Comparison of ENCODE assay signal across 19 cellular contexts in the genomic region with DNA sequence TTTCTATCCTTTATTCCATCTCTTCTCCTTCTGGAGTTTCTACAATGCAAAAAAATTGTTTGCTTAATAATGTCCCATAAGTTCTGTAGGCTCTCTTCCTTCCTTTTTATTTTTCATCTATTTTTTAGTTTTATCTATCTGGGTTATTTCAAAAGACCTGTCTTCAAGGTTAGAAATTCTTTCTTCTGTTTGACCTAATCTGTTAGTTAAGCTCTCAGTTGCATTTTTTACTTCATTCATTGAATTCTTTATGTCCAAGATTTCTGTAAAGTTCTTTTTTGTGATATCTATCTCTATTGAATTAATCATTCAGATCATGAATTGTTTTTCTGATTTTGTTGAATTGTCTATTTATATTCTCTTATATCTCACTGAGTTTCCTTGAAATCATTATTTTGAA.
A peak's percentile ranks its signal among the peaks of the same experiment; 100 is the strongest.
DNase-seq lines count a peak whose midpoint lies in the region; TF ChIP-seq lines count a peak whose summit lies in the region.
"Had no signal": no experiment of that assay in that cellular context is flagged by ENCODE, and none has a peak within 500 bp of the region (broad histone marks: within the 10 kb centered on the region; RNA-seq: fewer than 3 reads in every experiment).

No MANE protein-coding gene starts in this region.

- H3K27me3 Mint-ChIP-seq in activated naive CD4-positive, alpha-beta T cell treated with anti-CD3 and anti-CD28 coated beads for 36 hours (ENCODE audit: low read depth) = peaks cover 14% of the 10 kb centered on the region

- peaks cover 19% of the 10 kb centered on the region for H3K9me3 Mint-ChIP-seq in activated naive CD4-positive, alpha-beta T cell treated with anti-CD3 and anti-CD28 coated beads for 36 hours

- no peaks in the 10 kb centered on the region for H3K79me2 ChIP-seq in Karpas-422 (ENCODE audit: low read length)

- H3K4me3 ChIP-seq in HEK293 (ENCODE audit: low read depth, low read length) (no peak overlapping the region), Karpas-422 (ENCODE audit: low read length) (no peak overlapping the region)
- H3K4me3 ChIP-seq: A549; BLaER1 treated with 17β-estradiol and CSF1 and Interleukin-3, amounts not matched to agents 10 nM and 100 nM; GM12878 had no signal

- no peaks in the 10 kb centered on the region for H4K20me1 ChIP-seq in Karpas-422 (ENCODE audit: insufficient read depth, low read depth, low read length)
- H4K20me1 ChIP-seq: BLaER1 treated with 17β-estradiol and CSF1 and Interleukin-3, amounts not matched to agents 10 nM and 100 nM had no signal

- H3K4me1 Mint-ChIP-seq in activated naive CD4-positive, alpha-beta T cell treated with anti-CD3 and anti-CD28 coated beads for 36 hours (ENCODE audit: low read depth) = no peaks in the 10 kb centered on the region
- H3K4me1 Mint-ChIP-seq: B cell had no signal

- H3K27ac Mint-ChIP-seq in activated naive CD4-positive, alpha-beta T cell treated with anti-CD3 and anti-CD28 coated beads for 36 hours = peak overlapping the region; percentile 25
- H3K27ac Mint-ChIP-seq: B cell; CD4-positive, alpha-beta T cell; CD8-positive, alpha-beta T cell had no signal

- POLR2A ChIA-PET in HEK293 (lab: Yijun Ruan, JAX) = no interaction called here

- H3K4me1 ChIP-seq in HEK293 (ENCODE audit: control insufficient read depth, insufficient read depth, low read length) = no peaks in the 10 kb centered on the region
- H3K4me1 ChIP-seq in Karpas-422 (ENCODE audit: low read length) = no peaks in the 10 kb centered on the region
- H3K4me1 ChIP-seq: A549; BLaER1 treated with 17β-estradiol and CSF1 and Interleukin-3, amounts not matched to agents 10 nM and 100 nM; Caco-2 had no signal

- peaks cover 3% of the 10 kb centered on the region; the same call in 1 of the 2 replicates for H3K27me3 ChIP-seq in Karpas-422 (ENCODE audit: low read length)
- H3K27me3 ChIP-seq: BLaER1 treated with 17β-estradiol and CSF1 and Interleukin-3, amounts not matched to agents 10 nM and 100 nM had no signal

- no peak overlapping the region for H3K27ac ChIP-seq in HEK293 (ENCODE audit: extremely low read depth, low read depth, low read length)
- no peak overlapping the region for H3K27ac ChIP-seq in Karpas-422 (ENCODE audit: low read length)
- H3K27ac ChIP-seq: 22Rv1; A549; BLaER1 treated with 17β-estradiol and CSF1 and Interleukin-3, amounts not matched to agents 10 nM and 100 nM; C4-2B had no signal

- no peak overlapping the region for H3K4me3 Mint-ChIP-seq in activated naive CD4-positive, alpha-beta T cell treated with anti-CD3 and anti-CD28 coated beads for 36 hours
- H3K4me3 Mint-ChIP-seq: B cell; CD4-positive, alpha-beta T cell; CD8-positive, alpha-beta T cell had no signal

- no peaks in the 10 kb centered on the region for H3K36me3 ChIP-seq in HEK293 (ENCODE audit: control insufficient read depth in 2 of 2, insufficient read depth in 1 of 2, low read length in 2 of 2)
- H3K36me3 ChIP-seq in Karpas-422 (ENCODE audit: insufficient read depth, low read length) = no peaks in the 10 kb centered on the region
- H3K36me3 ChIP-seq: BLaER1 treated with 17β-estradiol and CSF1 and Interleukin-3, amounts not matched to agents 10 nM and 100 nM had no signal

- no peak for TF ChIP-seq CTCF in HEK293 (tag by site-specific recombination; IDR thresholded peaks at IDR 0.05)
- no peak for TF ChIP-seq CTCF in GM20000 (IDR thresholded peaks at IDR 0.05; ENCODE audit: extremely low read depth, missing control alignments)

- no peaks in the 10 kb centered on the region for H3K9me2 ChIP-seq in Karpas-422 (replicated peaks; ENCODE audit: insufficient read depth, low read length)

- H3K4me2 ChIP-seq in Karpas-422 (ENCODE audit: low read depth, low read length, poor library complexity, severe bottlenecking) = no peak overlapping the region
- H3K4me2 ChIP-seq: A549; BLaER1 treated with 17β-estradiol and CSF1 and Interleukin-3, amounts not matched to agents 10 nM and 100 nM had no signal

- H3K36me3 Mint-ChIP-seq in activated naive CD4-positive, alpha-beta T cell treated with anti-CD3 and anti-CD28 coated beads for 36 hours (ENCODE audit: low read depth) = peaks cover 7% of the 10 kb centered on the region

- DNase-seq in activated naive CD4-positive, alpha-beta T cell treated with anti-CD3 and anti-CD28 coated beads for 36 hours = no peak
- no peak for DNase-seq in activated naive CD4-positive, alpha-beta T cell treated with Interleukin-2 at 50 U/mL for 16 hours
- DNase-seq in Karpas-422 (peak; percentile 40), GM20000 (ENCODE audit: low spot score) (no peak), amniotic stem cell (lab: John Stamatoyannopoulos, UW) (no peak)
- DNase-seq: AML-193; Caco-2; Calu3; CD4-positive, alpha-beta T cell; CD8-positive, alpha-beta T cell; DMS79 treated with DMSO at 0.1 percent for 48 hours; GDM1 had no signal

- H2AFZ ChIP-seq in Karpas-422 (ENCODE audit: low read length) = no peak overlapping the region

- intact Hi-C loops in activated naive CD4-positive, alpha-beta T cell treated with anti-CD3 and anti-CD28 coated beads for 36 hours (cut with micrococcal nuclease) = no loop called here

- CTCF ChIA-PET in activated naive CD4-positive, alpha-beta T cell treated with anti-CD3 and anti-CD28 coated beads for 36 hours (lab: Charles Lee) = no interaction called here
- CTCF ChIA-PET in HEK293 (lab: Yijun Ruan, JAX) = no interaction called here

- no peak overlapping the region for H3K9ac ChIP-seq in Karpas-422 (ENCODE audit: low read length)
- H3K9ac ChIP-seq: BLaER1 treated with 17β-estradiol and CSF1 and Interleukin-3, amounts not matched to agents 10 nM and 100 nM had no signal

- no peaks in the 10 kb centered on the region for H3K9me3 ChIP-seq in HEK293 (ENCODE audit: control insufficient read depth, insufficient read depth, low read depth, low read length)
- H3K9me3 ChIP-seq in Karpas-422 (ENCODE audit: low read length) = peaks cover 12% of the 10 kb centered on the region
- H3K9me3 ChIP-seq: Caco-2 had no signal

TF ChIP-seq in HEK293, 187 proteins besides CTCF, POLR2A, EP300 and RAD21:
- peak; percentile 97 for TF ChIP-seq SETDB1 (IDR thresholded peaks at IDR 0.05; ENCODE audit: insufficient read length, low read length)
- TF ChIP-seq ZNF530 (tag by site-specific recombination; IDR thresholded peaks at IDR 0.05; ENCODE audit: low read depth) = no peak
- no peak for TF ChIP-seq SP3 (tag by site-specific recombination; IDR thresholded peaks at IDR 0.05)
- no peak for TF ChIP-seq ZNF248 (tag by site-specific recombination; IDR thresholded peaks at IDR 0.05)
- no peak for TF ChIP-seq YY1 (tag by site-specific recombination; IDR thresholded peaks at IDR 0.05)
